ENCODE assay signal across 1 cellular context in the genomic region with DNA sequence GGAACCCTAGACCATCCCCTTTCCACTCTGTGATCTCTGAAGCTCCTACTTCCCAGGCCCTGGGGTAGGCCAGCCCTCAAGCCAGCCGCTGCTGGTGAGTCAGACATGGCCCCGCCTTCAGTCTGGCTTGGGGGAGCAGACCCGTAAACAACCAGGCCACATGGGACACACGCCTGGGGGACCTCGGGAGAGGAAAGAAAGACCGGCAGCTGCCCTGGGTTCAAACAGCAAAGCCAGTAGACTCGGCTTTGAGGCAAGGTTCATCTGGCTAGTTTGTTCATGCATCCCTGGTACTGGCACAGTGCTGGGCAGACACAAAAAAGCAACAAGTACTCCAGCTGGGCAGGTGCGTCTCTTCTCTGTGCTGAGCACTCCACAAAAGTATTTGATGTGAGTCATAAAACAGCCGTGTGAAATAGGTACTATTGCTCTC.
TF ChIP-seq lines count a peak whose summit lies in the region.

No MANE protein-coding gene starts in this region.

TF ChIP-seq in SK-N-SH treated with all-trans-retinoic acid at 6 μM for 48 hours, 23 proteins besides CTCF, POLR2A, EP300 and RAD21 (continued from another document):
- no peak for TF ChIP-seq TSHZ2 (CRISPR knock-in tag; IDR thresholded peaks at IDR 0.05)
- no peak for TF ChIP-seq ZNF565 (CRISPR knock-in tag; conservative IDR thresholded peaks at IDR 0.05; ENCODE audit: low read depth)
- no peak for TF ChIP-seq ZFP30 (CRISPR knock-in tag; IDR thresholded peaks at IDR 0.05)
